Comparison of ENCODE assay signal across 9 cellular contexts in genomic region chr15:57732526-57733331, GRCh38. TPM values are rescaled to one million over a fixed set of nuclear protein-coding genes. Genes with fewer than 3 reads are reported as not detected.
DNase-seq lines count a peak whose midpoint lies in the region; ATAC-seq and TF ChIP-seq lines count a peak whose summit lies in the region.
"Had no signal": no experiment of that assay in that cellular context is flagged by ENCODE, and none has a peak within 500 bp of the region (broad histone marks: within the 10 kb centered on the region; RNA-seq: fewer than 3 reads in every experiment).

No MANE protein-coding gene starts in this region.

- ATAC-seq in activated CD8-positive, alpha-beta memory T cell treated with anti-CD3 and anti-CD28 coated beads, Interleukin-2, amount 10 ng/mL, durations not matched to agents 7 days and 5 days, result no peak
- ATAC-seq in omental fat pad (ENCODE audit: low FRiP score), result no peak
- no peak for ATAC-seq in GM21381 (IDR thresholded peaks at IDR 0.05; ENCODE audit: unreplicated experiment)

- peaks cover 2% of the 10 kb centered on the region for H3K9me3 Mint-ChIP-seq in activated CD8-positive, alpha-beta memory T cell treated with anti-CD3 and anti-CD28 coated beads, Interleukin-2, amount 10 ng/mL, durations not matched to agents 7 days and 5 days (ENCODE audit: low read depth)
- H3K9me3 Mint-ChIP-seq: natural killer cell treated with Interleukin-12 subunit alpha and Interleukin-12 subunit beta and Interleukin-15 and Interleukin-18, amount 100 ng/mL, for 72 hours had no signal

- peak; percentile 55 for DNase-seq in ACHN
- peak; percentile 29 for DNase-seq in GM10266 (ENCODE audit: extremely low spot score)
- peak; percentile 28 for DNase-seq in NCI-H2227 (lab: John Stamatoyannopoulos, UW; ENCODE audit: unreplicated experiment)
- DNase-seq in activated CD8-positive, alpha-beta memory T cell treated with anti-CD3 and anti-CD28 coated beads, Interleukin-2, amount 10 ng/mL, durations not matched to agents 7 days and 5 days, result peak; percentile 56
- DNase-seq in fibroblast of mammary gland (ENCODE audit: low read depth), result peak; percentile 68
- peak; percentile 54 for DNase-seq in omental fat pad (ENCODE audit: low spot score)
- no peak for DNase-seq in mesenteric fat pad (ENCODE audit: low spot score)

- H3K36me3 Mint-ChIP-seq in activated CD8-positive, alpha-beta memory T cell treated with anti-CD3 and anti-CD28 coated beads, Interleukin-2, amount 10 ng/mL, durations not matched to agents 7 days and 5 days, result no peaks in the 10 kb centered on the region
- H3K36me3 Mint-ChIP-seq: natural killer cell treated with Interleukin-12 subunit alpha and Interleukin-12 subunit beta and Interleukin-15 and Interleukin-18, amount 100 ng/mL, for 72 hours had no signal

- in situ Hi-C loops in ACHN (cut with HindIII; ENCODE audit: low pct_ligation_motif_present, low pct_unique_long_range_greater_than_20kb, low sequenced_read_pairs), result no loop called here

- H3K4me3 ChIP-seq in fibroblast of mammary gland (ENCODE audit: control insufficient read depth, low read depth, low read length), result no peak overlapping the region

- CTCF ChIA-PET in activated CD8-positive, alpha-beta memory T cell treated with anti-CD3 and anti-CD28 coated beads, Interleukin-2, amount 10 ng/mL, durations not matched to agents 7 days and 5 days (lab: Charles Lee), result interaction anchor here (0.7 to 4.5 kb wide), 27 partner anchors 8 to 450 kb away, joined by 3 to 33 read pairs (median 5); partner anchors contain the start of gene POLR2M

- no peak overlapping the region for H3K4me3 Mint-ChIP-seq in activated CD8-positive, alpha-beta memory T cell treated with anti-CD3 and anti-CD28 coated beads, Interleukin-2, amount 10 ng/mL, durations not matched to agents 7 days and 5 days
- H3K4me3 Mint-ChIP-seq: natural killer cell treated with Interleukin-12 subunit alpha and Interleukin-12 subunit beta and Interleukin-15 and Interleukin-18, amount 100 ng/mL, for 72 hours had no signal

- TF ChIP-seq CTCF in GM10266 (IDR thresholded peaks at IDR 0.05; ENCODE audit: control insufficient read depth, insufficient read depth, low read depth, missing control alignments), result peak; percentile 90
- peak; percentile 95 for TF ChIP-seq CTCF in fibroblast of mammary gland (conservative IDR thresholded peaks at IDR 0.05; ENCODE audit: control insufficient read depth, insufficient read depth, low read depth, low read length)
- peak in 1 of 3 donors; percentile 56 for TF ChIP-seq CTCF in omental fat pad (IDR thresholded peaks at IDR 0.05)

- H3K27ac Mint-ChIP-seq in activated CD8-positive, alpha-beta memory T cell treated with anti-CD3 and anti-CD28 coated beads, Interleukin-2, amount 10 ng/mL, durations not matched to agents 7 days and 5 days, result no peak overlapping the region
- H3K27ac Mint-ChIP-seq: natural killer cell treated with Interleukin-12 subunit alpha and Interleukin-12 subunit beta and Interleukin-15 and Interleukin-18, amount 100 ng/mL, for 72 hours had no signal

- peaks cover 4% of the 10 kb centered on the region for H3K4me1 Mint-ChIP-seq in activated CD8-positive, alpha-beta memory T cell treated with anti-CD3 and anti-CD28 coated beads, Interleukin-2, amount 10 ng/mL, durations not matched to agents 7 days and 5 days

- no peaks in the 10 kb centered on the region for H3K27me3 Mint-ChIP-seq in activated CD8-positive, alpha-beta memory T cell treated with anti-CD3 and anti-CD28 coated beads, Interleukin-2, amount 10 ng/mL, durations not matched to agents 7 days and 5 days
- H3K27me3 Mint-ChIP-seq: natural killer cell treated with Interleukin-12 subunit alpha and Interleukin-12 subunit beta and Interleukin-15 and Interleukin-18, amount 100 ng/mL, for 72 hours had no signal

RNA-seq across cellular contexts. Expression of gene POLR2M, which starts 26.2 kb away (rescaled TPM):
- total RNA-seq in activated CD8-positive, alpha-beta memory T cell treated with anti-CD3 and anti-CD28 coated beads, Interleukin-2, amount 10 ng/mL, durations not matched to agents 7 days and 5 days, result 10 to 100 TPM; 66.5 to 70.4 TPM
- total RNA-seq in omental fat pad (100 to 1,000 TPM in 2 of 4 donors, 10 to 100 TPM in 2; 60.4 to 186 (median 90.5) TPM), mesenteric fat pad (55.9 TPM)
